1 cellular context compared by ENCODE assay signal in genomic region chr1:233241782-233242181, GRCh38.
A peak's percentile ranks its signal among the peaks of the same experiment; 100 is the strongest.
TF ChIP-seq lines count a peak whose summit lies in the region.

No MANE protein-coding gene starts in this region.

TF ChIP-seq in HEK293, 187 proteins besides CTCF, POLR2A, EP300 and RAD21 (continued from another document and continues in another):
- TF ChIP-seq ZNF391 (tag by site-specific recombination; IDR thresholded peaks at IDR 0.05; ENCODE audit: borderline replicate concordance, low read depth): 0 out of 2 replicates have a peak, but pooled peaks have one; percentile 51
- peak; percentile 75; the same call in 1 of the 2 replicates for TF ChIP-seq ZNF561 (tag by site-specific recombination; IDR thresholded peaks at IDR 0.05; ENCODE audit: borderline replicate concordance)
- no peak for TF ChIP-seq ZNF221 (tag by site-specific recombination; IDR thresholded peaks at IDR 0.05; ENCODE audit: borderline replicate concordance)
- TF ChIP-seq, protein P1, sequence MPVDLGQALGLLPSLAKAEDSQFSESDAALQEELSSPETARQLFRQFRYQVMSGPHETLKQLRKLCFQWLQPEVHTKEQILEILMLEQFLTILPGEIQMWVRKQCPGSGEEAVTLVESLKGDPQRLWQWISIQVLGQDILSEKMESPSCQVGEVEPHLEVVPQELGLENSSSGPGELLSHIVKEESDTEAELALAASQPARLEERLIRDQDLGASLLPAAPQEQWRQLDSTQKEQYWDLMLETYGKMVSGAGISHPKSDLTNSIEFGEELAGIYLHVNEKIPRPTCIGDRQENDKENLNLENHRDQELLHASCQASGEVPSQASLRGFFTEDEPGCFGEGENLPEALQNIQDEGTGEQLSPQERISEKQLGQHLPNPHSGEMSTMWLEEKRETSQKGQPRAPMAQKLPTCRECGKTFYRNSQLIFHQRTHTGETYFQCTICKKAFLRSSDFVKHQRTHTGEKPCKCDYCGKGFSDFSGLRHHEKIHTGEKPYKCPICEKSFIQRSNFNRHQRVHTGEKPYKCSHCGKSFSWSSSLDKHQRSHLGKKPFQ (tag by site-specific recombination; IDR thresholded peaks at IDR 0.05): peak; percentile 94
- TF ChIP-seq ZNF610 (tag by site-specific recombination; IDR thresholded peaks at IDR 0.05; ENCODE audit: borderline replicate concordance): peak; percentile 66
- peak; percentile 76 for TF ChIP-seq ZBTB17 (tag by site-specific recombination; IDR thresholded peaks at IDR 0.05)
- peak; percentile 81 for TF ChIP-seq ZNF366 (tag by site-specific recombination; conservative IDR thresholded peaks at IDR 0.05)
- peak; percentile 95 for TF ChIP-seq GLI2 (tag by site-specific recombination; IDR thresholded peaks at IDR 0.05; ENCODE audit: borderline replicate concordance, low read depth)
- TF ChIP-seq ZNF785 (tag by site-specific recombination; IDR thresholded peaks at IDR 0.05): no peak
- TF ChIP-seq GLIS1 (tag by site-specific recombination; IDR thresholded peaks at IDR 0.05): peak; percentile 91
- TF ChIP-seq TCF7L2 (IDR thresholded peaks at IDR 0.05; ENCODE audit: borderline replicate concordance, low read depth, low read length): peak; percentile 98
- peak; percentile 43; the same call in 1 of the 2 replicates for TF ChIP-seq ZNF398 (tag by site-specific recombination; IDR thresholded peaks at IDR 0.05)
- TF ChIP-seq, protein P2, sequence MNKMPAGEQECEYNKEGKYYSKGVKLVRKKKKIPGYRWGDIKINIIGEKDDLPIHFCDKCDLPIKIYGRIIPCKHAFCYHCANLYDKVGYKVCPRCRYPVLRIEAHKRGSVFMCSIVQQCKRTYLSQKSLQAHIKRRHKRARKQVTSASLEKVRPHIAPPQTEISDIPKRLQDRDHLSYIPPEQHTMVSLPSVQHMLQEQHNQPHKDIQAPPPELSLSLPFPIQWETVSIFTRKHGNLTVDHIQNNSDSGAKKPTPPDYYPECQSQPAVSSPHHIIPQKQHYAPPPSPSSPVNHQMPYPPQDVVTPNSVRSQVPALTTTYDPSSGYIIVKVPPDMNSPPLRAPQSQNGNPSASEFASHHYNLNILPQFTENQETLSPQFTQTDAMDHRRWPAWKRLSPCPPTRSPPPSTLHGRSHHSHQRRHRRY (tag by site-specific recombination; IDR thresholded peaks at IDR 0.05): peak; percentile 23; the same call in 1 of the 2 replicates
- no peak for TF ChIP-seq ZNF416 (tag by site-specific recombination; IDR thresholded peaks at IDR 0.05)
- TF ChIP-seq, protein P3, sequence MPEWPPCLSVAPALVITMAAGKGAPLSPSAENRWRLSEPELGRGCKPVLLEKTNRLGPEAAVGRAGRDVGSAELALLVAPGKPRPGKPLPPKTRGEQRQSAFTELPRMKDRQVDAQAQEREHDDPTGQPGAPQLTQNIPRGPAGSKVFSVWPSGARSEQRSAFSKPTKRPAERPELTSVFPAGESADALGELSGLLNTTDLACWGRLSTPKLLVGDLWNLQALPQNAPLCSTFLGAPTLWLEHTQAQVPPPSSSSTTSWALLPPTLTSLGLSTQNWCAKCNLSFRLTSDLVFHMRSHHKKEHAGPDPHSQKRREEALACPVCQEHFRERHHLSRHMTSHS (tag by site-specific recombination; IDR thresholded peaks at IDR 0.05): peak; percentile 26; the same call in 1 of the 2 replicates
- TF ChIP-seq SP3 (tag by site-specific recombination; IDR thresholded peaks at IDR 0.05): peak; percentile 28; the same call in 1 of the 2 replicates
- peak; percentile 97 for TF ChIP-seq ZSCAN23 (tag by site-specific recombination; IDR thresholded peaks at IDR 0.05)
- TF ChIP-seq, protein P4, sequence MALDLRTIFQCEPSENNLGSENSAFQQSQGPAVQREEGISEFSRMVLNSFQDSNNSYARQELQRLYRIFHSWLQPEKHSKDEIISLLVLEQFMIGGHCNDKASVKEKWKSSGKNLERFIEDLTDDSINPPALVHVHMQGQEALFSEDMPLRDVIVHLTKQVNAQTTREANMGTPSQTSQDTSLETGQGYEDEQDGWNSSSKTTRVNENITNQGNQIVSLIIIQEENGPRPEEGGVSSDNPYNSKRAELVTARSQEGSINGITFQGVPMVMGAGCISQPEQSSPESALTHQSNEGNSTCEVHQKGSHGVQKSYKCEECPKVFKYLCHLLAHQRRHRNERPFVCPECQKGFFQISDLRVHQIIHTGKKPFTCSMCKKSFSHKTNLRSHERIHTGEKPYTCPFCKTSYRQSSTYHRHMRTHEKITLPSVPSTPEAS (tag by site-specific recombination; IDR thresholded peaks at IDR 0.05): peak; percentile 56; the same call in 1 of the 2 replicates
- TF ChIP-seq MEIS1 (CRISPR knock-in tag; IDR thresholded peaks at IDR 0.05; ENCODE audit: borderline replicate concordance): peak; percentile 82; the same call in 1 of the 2 replicates
- no peak for TF ChIP-seq ZNF214 (tag by site-specific recombination; IDR thresholded peaks at IDR 0.05; ENCODE audit: borderline replicate concordance)
- TF ChIP-seq ZNF701 (tag by site-specific recombination; IDR thresholded peaks at IDR 0.05): no peak
- no peak for TF ChIP-seq ZNF426 (tag by site-specific recombination; IDR thresholded peaks at IDR 0.05)
- peak; percentile 99 for TF ChIP-seq WT1 (tag by site-specific recombination; IDR thresholded peaks at IDR 0.05)
- peak; percentile 59; the same call in 1 of the 2 replicates for TF ChIP-seq ZNF501 (tag by site-specific recombination; IDR thresholded peaks at IDR 0.05)
- no peak; the same call in 1 of the 2 replicates for TF ChIP-seq ZNF174 (tag by site-specific recombination; IDR thresholded peaks at IDR 0.05)
- TF ChIP-seq ZNF184 (tag by site-specific recombination; IDR thresholded peaks at IDR 0.05): 0 out of 2 replicates have a peak, but pooled peaks have one; percentile 11
- no peak for TF ChIP-seq ZNF621 (tag by site-specific recombination; IDR thresholded peaks at IDR 0.05)
- TF ChIP-seq ZNF10 (tag by site-specific recombination; IDR thresholded peaks at IDR 0.05): peak; percentile 88
- peak; percentile 90 for TF ChIP-seq SCRT1 (tag by site-specific recombination; IDR thresholded peaks at IDR 0.05; ENCODE audit: borderline replicate concordance)
- TF ChIP-seq ZBTB10 (tag by site-specific recombination; IDR thresholded peaks at IDR 0.05): no peak
- TF ChIP-seq SP7 (tag by site-specific recombination; IDR thresholded peaks at IDR 0.05): peak; percentile 100
- peak; percentile 100 for TF ChIP-seq OSR2 (tag by site-specific recombination; IDR thresholded peaks at IDR 0.05)
- TF ChIP-seq KLF10 (tag by site-specific recombination; IDR thresholded peaks at IDR 0.05): peak; percentile 86
- TF ChIP-seq, protein P5, sequence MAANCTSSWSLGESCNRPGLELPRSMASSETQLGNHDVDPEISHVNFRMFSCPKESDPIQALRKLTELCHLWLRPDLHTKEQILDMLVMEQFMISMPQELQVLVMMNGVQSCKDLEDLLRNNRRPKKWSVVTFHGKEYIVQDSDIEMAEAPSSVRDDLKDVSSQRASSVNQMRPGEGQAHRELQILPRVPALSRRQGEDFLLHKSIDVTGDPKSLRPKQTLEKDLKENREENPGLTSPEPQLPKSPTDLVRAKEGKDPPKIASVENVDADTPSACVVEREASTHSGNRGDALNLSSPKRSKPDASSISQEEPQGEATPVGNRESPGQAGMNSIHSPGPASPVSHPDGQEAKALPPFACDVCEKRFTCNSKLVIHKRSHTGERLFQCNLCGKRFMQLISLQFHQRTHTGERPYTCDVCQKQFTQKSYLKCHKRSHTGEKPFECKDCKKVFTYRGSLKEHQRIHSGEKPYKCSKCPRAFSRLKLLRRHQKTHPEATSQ (tag by site-specific recombination; IDR thresholded peaks at IDR 0.05): 0 out of 2 replicates have a peak, but pooled peaks have one; percentile 40
- TF ChIP-seq ZNF423 (tag by site-specific recombination; IDR thresholded peaks at IDR 0.05): no peak
- peak; percentile 97 for TF ChIP-seq BCL6B (tag by site-specific recombination; IDR thresholded peaks at IDR 0.05)
- TF ChIP-seq ZNF37A (tag by site-specific recombination; IDR thresholded peaks at IDR 0.05): 0 out of 2 replicates have a peak, but pooled peaks have one; percentile 19
- peak; percentile 94 for TF ChIP-seq ZNF24 (tag by site-specific recombination; IDR thresholded peaks at IDR 0.05)
- no peak for TF ChIP-seq ZNF133 (tag by site-specific recombination; IDR thresholded peaks at IDR 0.05)
- TF ChIP-seq FEZF1 (tag by site-specific recombination; IDR thresholded peaks at IDR 0.05): peak; percentile 99
- peak; percentile 63; the same call in 1 of the 2 replicates for TF ChIP-seq ZNF792 (tag by site-specific recombination; IDR thresholded peaks at IDR 0.05)
- TF ChIP-seq ZBTB8A (tag by site-specific recombination; IDR thresholded peaks at IDR 0.05): peak; percentile 65
- TF ChIP-seq BCL11B (tag by site-specific recombination; IDR thresholded peaks at IDR 0.05; ENCODE audit: low read depth): peak; percentile 75; the same call in 1 of the 2 replicates
- no peak for TF ChIP-seq ZNF112 (tag by site-specific recombination; IDR thresholded peaks at IDR 0.05)
- TF ChIP-seq ZNF580 (tag by site-specific recombination; IDR thresholded peaks at IDR 0.05): peak; percentile 99
- peak; percentile 97 for TF ChIP-seq IKZF3 (tag by site-specific recombination; IDR thresholded peaks at IDR 0.05)
- TF ChIP-seq ZBTB44 (tag by site-specific recombination; IDR thresholded peaks at IDR 0.05): peak; percentile 90
- peak; percentile 93 for TF ChIP-seq ZNF629 (tag by site-specific recombination; IDR thresholded peaks at IDR 0.05)
- TF ChIP-seq ZXDB (tag by site-specific recombination; IDR thresholded peaks at IDR 0.05): peak; percentile 99
- peak; percentile 31; the same call in 1 of the 2 replicates for TF ChIP-seq ATF2 (tag by site-specific recombination; IDR thresholded peaks at IDR 0.05; ENCODE audit: low read depth)
